2 cellular contexts compared by ENCODE assay signal in the genomic region with DNA sequence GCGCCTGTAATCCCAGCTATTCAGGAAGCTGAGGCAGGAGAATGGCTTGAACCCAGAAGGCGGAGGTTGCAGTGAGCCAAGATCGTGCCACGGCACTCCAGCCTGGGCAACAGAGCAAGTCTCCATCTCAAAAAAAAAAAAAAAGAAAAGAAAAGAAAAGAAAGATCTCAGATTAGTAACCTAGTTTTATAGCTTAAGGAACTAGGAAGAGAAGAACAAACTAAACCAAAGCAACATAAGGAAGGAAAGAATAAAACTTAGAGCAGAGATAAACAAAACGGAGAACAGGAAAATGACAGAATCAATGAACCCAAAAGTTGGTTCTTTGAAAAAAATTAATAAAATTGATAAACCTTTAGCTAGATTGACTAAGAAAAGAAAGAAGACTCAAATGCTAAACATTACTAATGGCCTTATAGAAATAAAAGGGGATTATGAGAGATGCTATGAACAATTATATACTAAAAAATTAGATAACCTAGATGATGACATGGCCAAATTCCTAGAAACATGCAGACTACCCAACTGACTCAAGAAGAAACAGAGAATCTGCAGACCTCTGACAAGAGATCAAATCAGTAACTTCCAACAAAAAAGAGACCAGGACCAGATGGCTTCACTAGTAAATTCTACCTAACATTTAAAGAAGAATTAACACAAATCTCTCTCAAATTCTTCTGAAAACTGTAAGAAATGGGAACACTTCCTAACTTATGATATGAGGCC.
TF ChIP-seq lines count a peak whose summit lies in the region.

No MANE protein-coding gene starts in this region.

TF ChIP-seq in HCT116, 20 proteins besides CTCF, POLR2A, EP300 and RAD21 (continued from another document):
- TF ChIP-seq, protein P1, sequence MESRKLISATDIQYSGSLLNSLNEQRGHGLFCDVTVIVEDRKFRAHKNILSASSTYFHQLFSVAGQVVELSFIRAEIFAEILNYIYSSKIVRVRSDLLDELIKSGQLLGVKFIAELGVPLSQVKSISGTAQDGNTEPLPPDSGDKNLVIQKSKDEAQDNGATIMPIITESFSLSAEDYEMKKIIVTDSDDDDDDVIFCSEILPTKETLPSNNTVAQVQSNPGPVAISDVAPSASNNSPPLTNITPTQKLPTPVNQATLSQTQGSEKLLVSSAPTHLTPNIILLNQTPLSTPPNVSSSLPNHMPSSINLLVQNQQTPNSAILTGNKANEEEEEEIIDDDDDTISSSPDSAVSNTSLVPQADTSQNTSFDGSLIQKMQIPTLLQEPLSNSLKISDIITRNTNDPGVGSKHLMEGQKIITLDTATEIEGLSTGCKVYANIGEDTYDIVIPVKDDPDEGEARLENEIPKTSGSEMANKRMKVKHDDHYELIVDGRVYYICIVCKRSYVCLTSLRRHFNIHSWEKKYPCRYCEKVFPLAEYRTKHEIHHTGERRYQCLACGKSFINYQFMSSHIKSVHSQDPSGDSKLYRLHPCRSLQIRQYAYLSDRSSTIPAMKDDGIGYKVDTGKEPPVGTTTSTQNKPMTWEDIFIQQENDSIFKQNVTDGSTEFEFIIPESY (IDR thresholded peaks at IDR 0.05; ENCODE audit: extremely low read depth, insufficient replicate concordance, low read length) = no peak

TF ChIP-seq in K562, 482 proteins besides CTCF, POLR2A, EP300 and RAD21 (continued from another document and continues in another):
- TF ChIP-seq, protein P2, sequence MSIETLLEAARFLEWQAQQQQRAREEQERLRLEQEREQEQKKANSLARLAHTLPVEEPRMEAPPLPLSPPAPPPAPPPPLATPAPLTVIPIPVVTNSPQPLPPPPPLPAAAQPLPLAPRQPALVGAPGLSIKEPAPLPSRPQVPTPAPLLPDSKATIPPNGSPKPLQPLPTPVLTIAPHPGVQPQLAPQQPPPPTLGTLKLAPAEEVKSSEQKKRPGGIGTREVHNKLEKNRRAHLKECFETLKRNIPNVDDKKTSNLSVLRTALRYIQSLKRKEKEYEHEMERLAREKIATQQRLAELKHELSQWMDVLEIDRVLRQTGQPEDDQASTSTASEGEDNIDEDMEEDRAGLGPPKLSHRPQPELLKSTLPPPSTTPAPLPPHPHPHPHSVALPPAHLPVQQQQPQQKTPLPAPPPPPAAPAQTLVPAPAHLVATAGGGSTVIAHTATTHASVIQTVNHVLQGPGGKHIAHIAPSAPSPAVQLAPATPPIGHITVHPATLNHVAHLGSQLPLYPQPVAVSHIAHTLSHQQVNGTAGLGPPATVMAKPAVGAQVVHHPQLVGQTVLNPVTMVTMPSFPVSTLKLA (conservative IDR thresholded peaks at IDR 0.05) = 0 out of 4 replicates have a peak, but pooled peaks of 1 of the 2 experiments have one; percentile 25
- TF ChIP-seq, protein P3, sequence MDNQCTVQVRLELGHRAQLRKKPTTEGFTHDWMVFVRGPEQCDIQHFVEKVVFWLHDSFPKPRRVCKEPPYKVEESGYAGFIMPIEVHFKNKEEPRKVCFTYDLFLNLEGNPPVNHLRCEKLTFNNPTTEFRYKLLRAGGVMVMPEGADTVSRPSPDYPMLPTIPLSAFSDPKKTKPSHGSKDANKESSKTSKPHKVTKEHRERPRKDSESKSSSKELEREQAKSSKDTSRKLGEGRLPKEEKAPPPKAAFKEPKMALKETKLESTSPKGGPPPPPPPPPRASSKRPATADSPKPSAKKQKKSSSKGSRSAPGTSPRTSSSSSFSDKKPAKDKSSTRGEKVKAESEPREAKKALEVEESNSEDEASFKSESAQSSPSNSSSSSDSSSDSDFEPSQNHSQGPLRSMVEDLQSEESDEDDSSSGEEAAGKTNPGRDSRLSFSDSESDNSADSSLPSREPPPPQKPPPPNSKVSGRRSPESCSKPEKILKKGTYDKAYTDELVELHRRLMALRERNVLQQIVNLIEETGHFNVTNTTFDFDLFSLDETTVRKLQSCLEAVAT (IDR thresholded peaks at IDR 0.05) = no peak
- TF ChIP-seq RCOR1 (IDR thresholded peaks at IDR 0.05; ENCODE audit: borderline replicate concordance in 1 of 2, low read depth in 2 of 2, low read length in 2 of 2) (no peak), TEAD1 (CRISPR knock-in tag; IDR thresholded peaks at IDR 0.05) (no peak), MAFG (tag; conservative IDR thresholded peaks at IDR 0.05) (0 out of 2 replicates have a peak, but pooled peaks have one; percentile 24), KDM5B (IDR thresholded peaks at IDR 0.05; ENCODE audit: insufficient replicate concordance, low read depth, low read length) (no peak), SIRT6 (IDR thresholded peaks at IDR 0.05; ENCODE audit: low read depth, low read length) (no peak), SRSF1 (IDR thresholded peaks at IDR 0.05; ENCODE audit: low read depth, low read length) (no peak), JUND (IDR thresholded peaks at IDR 0.05; ENCODE audit: borderline replicate concordance, low read depth, low read length) (peak; percentile 68; the same call in 1 of the 2 replicates), JUND (tag; IDR thresholded peaks at IDR 0.05; ENCODE audit: borderline replicate concordance, low read depth, low read length) (peak; percentile 20; the same call in 1 of the 3 replicates), NBN (IDR thresholded peaks at IDR 0.05; ENCODE audit: low read depth) (no peak), SAFB (IDR thresholded peaks at IDR 0.05; ENCODE audit: borderline replicate concordance, low read depth, low read length) (no peak), MBD2 (IDR thresholded peaks at IDR 0.05; ENCODE audit: borderline replicate concordance, low read depth) (no peak), FOS (IDR thresholded peaks at IDR 0.05; ENCODE audit: extremely low read depth, insufficient read length) (no peak), HNRNPUL1 (IDR thresholded peaks at IDR 0.05; ENCODE audit: low read length) (no peak), TAF9B (IDR thresholded peaks at IDR 0.05; ENCODE audit: partially characterized antibody) (peak; percentile 14)
- TF ChIP-seq, protein P4, sequence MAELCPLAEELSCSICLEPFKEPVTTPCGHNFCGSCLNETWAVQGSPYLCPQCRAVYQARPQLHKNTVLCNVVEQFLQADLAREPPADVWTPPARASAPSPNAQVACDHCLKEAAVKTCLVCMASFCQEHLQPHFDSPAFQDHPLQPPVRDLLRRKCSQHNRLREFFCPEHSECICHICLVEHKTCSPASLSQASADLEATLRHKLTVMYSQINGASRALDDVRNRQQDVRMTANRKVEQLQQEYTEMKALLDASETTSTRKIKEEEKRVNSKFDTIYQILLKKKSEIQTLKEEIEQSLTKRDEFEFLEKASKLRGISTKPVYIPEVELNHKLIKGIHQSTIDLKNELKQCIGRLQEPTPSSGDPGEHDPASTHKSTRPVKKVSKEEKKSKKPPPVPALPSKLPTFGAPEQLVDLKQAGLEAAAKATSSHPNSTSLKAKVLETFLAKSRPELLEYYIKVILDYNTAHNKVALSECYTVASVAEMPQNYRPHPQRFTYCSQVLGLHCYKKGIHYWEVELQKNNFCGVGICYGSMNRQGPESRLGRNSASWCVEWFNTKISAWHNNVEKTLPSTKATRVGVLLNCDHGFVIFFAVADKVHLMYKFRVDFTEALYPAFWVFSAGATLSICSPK (IDR thresholded peaks at IDR 0.05; ENCODE audit: borderline replicate concordance) = no peak
- TF ChIP-seq, protein P5, sequence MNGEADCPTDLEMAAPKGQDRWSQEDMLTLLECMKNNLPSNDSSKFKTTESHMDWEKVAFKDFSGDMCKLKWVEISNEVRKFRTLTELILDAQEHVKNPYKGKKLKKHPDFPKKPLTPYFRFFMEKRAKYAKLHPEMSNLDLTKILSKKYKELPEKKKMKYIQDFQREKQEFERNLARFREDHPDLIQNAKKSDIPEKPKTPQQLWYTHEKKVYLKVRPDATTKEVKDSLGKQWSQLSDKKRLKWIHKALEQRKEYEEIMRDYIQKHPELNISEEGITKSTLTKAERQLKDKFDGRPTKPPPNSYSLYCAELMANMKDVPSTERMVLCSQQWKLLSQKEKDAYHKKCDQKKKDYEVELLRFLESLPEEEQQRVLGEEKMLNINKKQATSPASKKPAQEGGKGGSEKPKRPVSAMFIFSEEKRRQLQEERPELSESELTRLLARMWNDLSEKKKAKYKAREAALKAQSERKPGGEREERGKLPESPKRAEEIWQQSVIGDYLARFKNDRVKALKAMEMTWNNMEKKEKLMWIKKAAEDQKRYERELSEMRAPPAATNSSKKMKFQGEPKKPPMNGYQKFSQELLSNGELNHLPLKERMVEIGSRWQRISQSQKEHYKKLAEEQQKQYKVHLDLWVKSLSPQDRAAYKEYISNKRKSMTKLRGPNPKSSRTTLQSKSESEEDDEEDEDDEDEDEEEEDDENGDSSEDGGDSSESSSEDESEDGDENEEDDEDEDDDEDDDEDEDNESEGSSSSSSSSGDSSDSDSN (IDR thresholded peaks at IDR 0.05; ENCODE audit: borderline replicate concordance in 1 of 2, low read depth in 2 of 2, low read length in 2 of 2) = no peak
- TF ChIP-seq, protein P6, sequence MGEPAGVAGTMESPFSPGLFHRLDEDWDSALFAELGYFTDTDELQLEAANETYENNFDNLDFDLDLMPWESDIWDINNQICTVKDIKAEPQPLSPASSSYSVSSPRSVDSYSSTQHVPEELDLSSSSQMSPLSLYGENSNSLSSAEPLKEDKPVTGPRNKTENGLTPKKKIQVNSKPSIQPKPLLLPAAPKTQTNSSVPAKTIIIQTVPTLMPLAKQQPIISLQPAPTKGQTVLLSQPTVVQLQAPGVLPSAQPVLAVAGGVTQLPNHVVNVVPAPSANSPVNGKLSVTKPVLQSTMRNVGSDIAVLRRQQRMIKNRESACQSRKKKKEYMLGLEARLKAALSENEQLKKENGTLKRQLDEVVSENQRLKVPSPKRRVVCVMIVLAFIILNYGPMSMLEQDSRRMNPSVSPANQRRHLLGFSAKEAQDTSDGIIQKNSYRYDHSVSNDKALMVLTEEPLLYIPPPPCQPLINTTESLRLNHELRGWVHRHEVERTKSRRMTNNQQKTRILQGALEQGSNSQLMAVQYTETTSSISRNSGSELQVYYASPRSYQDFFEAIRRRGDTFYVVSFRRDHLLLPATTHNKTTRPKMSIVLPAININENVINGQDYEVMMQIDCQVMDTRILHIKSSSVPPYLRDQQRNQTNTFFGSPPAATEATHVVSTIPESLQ (CRISPR knock-in tag; IDR thresholded peaks at IDR 0.05) = no peak
- TF ChIP-seq, protein P7, sequence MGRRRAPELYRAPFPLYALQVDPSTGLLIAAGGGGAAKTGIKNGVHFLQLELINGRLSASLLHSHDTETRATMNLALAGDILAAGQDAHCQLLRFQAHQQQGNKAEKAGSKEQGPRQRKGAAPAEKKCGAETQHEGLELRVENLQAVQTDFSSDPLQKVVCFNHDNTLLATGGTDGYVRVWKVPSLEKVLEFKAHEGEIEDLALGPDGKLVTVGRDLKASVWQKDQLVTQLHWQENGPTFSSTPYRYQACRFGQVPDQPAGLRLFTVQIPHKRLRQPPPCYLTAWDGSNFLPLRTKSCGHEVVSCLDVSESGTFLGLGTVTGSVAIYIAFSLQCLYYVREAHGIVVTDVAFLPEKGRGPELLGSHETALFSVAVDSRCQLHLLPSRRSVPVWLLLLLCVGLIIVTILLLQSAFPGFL (CRISPR knock-in tag; IDR thresholded peaks at IDR 0.05) = no peak
- TF ChIP-seq, protein P8, sequence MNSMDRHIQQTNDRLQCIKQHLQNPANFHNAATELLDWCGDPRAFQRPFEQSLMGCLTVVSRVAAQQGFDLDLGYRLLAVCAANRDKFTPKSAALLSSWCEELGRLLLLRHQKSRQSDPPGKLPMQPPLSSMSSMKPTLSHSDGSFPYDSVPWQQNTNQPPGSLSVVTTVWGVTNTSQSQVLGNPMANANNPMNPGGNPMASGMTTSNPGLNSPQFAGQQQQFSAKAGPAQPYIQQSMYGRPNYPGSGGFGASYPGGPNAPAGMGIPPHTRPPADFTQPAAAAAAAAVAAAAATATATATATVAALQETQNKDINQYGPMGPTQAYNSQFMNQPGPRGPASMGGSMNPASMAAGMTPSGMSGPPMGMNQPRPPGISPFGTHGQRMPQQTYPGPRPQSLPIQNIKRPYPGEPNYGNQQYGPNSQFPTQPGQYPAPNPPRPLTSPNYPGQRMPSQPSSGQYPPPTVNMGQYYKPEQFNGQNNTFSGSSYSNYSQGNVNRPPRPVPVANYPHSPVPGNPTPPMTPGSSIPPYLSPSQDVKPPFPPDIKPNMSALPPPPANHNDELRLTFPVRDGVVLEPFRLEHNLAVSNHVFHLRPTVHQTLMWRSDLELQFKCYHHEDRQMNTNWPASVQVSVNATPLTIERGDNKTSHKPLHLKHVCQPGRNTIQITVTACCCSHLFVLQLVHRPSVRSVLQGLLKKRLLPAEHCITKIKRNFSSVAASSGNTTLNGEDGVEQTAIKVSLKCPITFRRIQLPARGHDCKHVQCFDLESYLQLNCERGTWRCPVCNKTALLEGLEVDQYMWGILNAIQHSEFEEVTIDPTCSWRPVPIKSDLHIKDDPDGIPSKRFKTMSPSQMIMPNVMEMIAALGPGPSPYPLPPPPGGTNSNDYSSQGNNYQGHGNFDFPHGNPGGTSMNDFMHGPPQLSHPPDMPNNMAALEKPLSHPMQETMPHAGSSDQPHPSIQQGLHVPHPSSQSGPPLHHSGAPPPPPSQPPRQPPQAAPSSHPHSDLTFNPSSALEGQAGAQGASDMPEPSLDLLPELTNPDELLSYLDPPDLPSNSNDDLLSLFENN (IDR thresholded peaks at IDR 0.05; ENCODE audit: low read depth in 2 of 2, low read length in 2 of 2) = no peak
- TF ChIP-seq, protein P9, sequence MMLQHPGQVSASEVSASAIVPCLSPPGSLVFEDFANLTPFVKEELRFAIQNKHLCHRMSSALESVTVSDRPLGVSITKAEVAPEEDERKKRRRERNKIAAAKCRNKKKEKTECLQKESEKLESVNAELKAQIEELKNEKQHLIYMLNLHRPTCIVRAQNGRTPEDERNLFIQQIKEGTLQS (IDR thresholded peaks at IDR 0.05) = peak; percentile 58; the same call in 1 of the 2 replicates
- TF ChIP-seq, protein P9 (CRISPR knock-in tag; conservative IDR thresholded peaks at IDR 0.05) = no peak
